Comparison of ENCODE assay signal across 15 cellular contexts in genomic region chr4:79682161-79682560, GRCh38.
DNase-seq lines count a peak whose midpoint lies in the region; ATAC-seq and TF ChIP-seq lines count a peak whose summit lies in the region.
"Had no signal": no experiment of that assay in that cellular context is flagged by ENCODE, and none has a peak within 500 bp of the region (broad histone marks: within the 10 kb centered on the region; RNA-seq: fewer than 3 reads in every experiment).

No MANE protein-coding gene starts in this region.

- no peaks in the 10 kb centered on the region for H3K27me3 Mint-ChIP-seq in WTC11 (ENCODE audit: low read depth)
- H3K27me3 Mint-ChIP-seq: CD4-positive, CD25-positive, alpha-beta regulatory T cell had no signal

- no peak for ATAC-seq in WTC11
- ATAC-seq: HepG2 had no signal

- H2AFZ ChIP-seq in fibroblast of lung (ENCODE audit: low read length): no peak overlapping the region

- H3K27ac ChIP-seq in fibroblast of lung (ENCODE audit: insufficient read depth, low read length) (no peak overlapping the region), substantia nigra (ENCODE audit: low read depth, low read length, poor library complexity, severe bottlenecking) (no peak overlapping the region)
- H3K27ac ChIP-seq: KMS-11 had no signal

- H3K4me1 ChIP-seq in fibroblast of lung (ENCODE audit: control insufficient read depth, extremely low read depth, insufficient read depth, low read length): no peaks in the 10 kb centered on the region
- H3K4me1 ChIP-seq: Caco-2 had no signal

- no peaks in the 10 kb centered on the region for H4K20me1 ChIP-seq in fibroblast of lung (ENCODE audit: control insufficient read depth, extremely low read depth, insufficient read depth, low read length)

- peak; percentile 35 for DNase-seq in H4 (ENCODE audit: low spot score)
- DNase-seq in amniotic epithelial cell (ENCODE audit: low read depth): peak; percentile 17
- DNase-seq in fibroblast of lung (ENCODE audit: low read depth in 2 of 2): peak; percentile 36 to 43
- DNase-seq in renal cortical epithelial cell (ENCODE audit: low read depth): peak; percentile 8
- no peak for DNase-seq in substantia nigra (lab: John Stamatoyannopoulos, UW)
- no peak for DNase-seq in GM20000 (ENCODE audit: low spot score)
- DNase-seq in WTC11 (ENCODE audit: low spot score): no peak
- DNase-seq: Caco-2; CD4-positive, CD25-positive, alpha-beta regulatory T cell; DMS53; NCI-H510A treated with DMSO at 0.1 percent for 48 hours; NCI-H82 had no signal

- POLR2A ChIA-PET in WTC11 (lab: Charles Lee): no interaction called here

- H3K36me3 ChIP-seq in fibroblast of lung (ENCODE audit: control insufficient read depth, insufficient read depth, low read length): no peaks in the 10 kb centered on the region

- H3K9ac ChIP-seq in fibroblast of lung (ENCODE audit: insufficient read depth, low read length): no peak overlapping the region
- H3K9ac ChIP-seq: KMS-11 had no signal

- H3K4me2 ChIP-seq in fibroblast of lung (ENCODE audit: extremely low read depth, insufficient read depth, low read length): peak overlapping the region; percentile 8
- H3K4me2 ChIP-seq: KMS-11 had no signal

- H3K27me3 ChIP-seq in fibroblast of lung (ENCODE audit: control insufficient read depth, insufficient read depth, low read length): no peaks in the 10 kb centered on the region

- no peak overlapping the region for H3K27ac Mint-ChIP-seq in WTC11
- H3K27ac Mint-ChIP-seq: B cell; CD4-positive, CD25-positive, alpha-beta regulatory T cell had no signal

- H3K4me1 Mint-ChIP-seq in WTC11: peaks cover 7% of the 10 kb centered on the region

- CTCF ChIA-PET in WTC11 (lab: Charles Lee): no interaction called here

- H3K4me3 ChIP-seq in fibroblast of lung (replicated peaks in 1 of 4; ENCODE audit: control extremely low read depth in 1 of 4, insufficient read depth in 1 of 4, low read depth in 3 of 4, low read length in 4 of 4): no peak overlapping the region

- no peaks in the 10 kb centered on the region for H3K36me3 Mint-ChIP-seq in WTC11
- H3K36me3 Mint-ChIP-seq: CD4-positive, CD25-positive, alpha-beta regulatory T cell had no signal

- no peaks in the 10 kb centered on the region for H3K79me2 ChIP-seq in fibroblast of lung (ENCODE audit: control insufficient read depth, insufficient read depth, low read length)

- H3K9me3 ChIP-seq in fibroblast of lung (ENCODE audit: control insufficient read depth, insufficient read depth, low read depth, low read length): no peaks in the 10 kb centered on the region
- H3K9me3 ChIP-seq: Caco-2 had no signal

- no peak overlapping the region for H3K4me3 Mint-ChIP-seq in WTC11
- H3K4me3 Mint-ChIP-seq: B cell; CD4-positive, CD25-positive, alpha-beta regulatory T cell had no signal

- TF ChIP-seq CTCF in fibroblast of lung (conservative IDR thresholded peaks at IDR 0.05 in 1 of 2, IDR thresholded peaks at IDR 0.05 in 1 of 2; ENCODE audit: low read depth in 1 of 2, low read length in 2 of 2) (no peak), GM20000 (IDR thresholded peaks at IDR 0.05; ENCODE audit: extremely low read depth, missing control alignments) (no peak), WTC11 (IDR thresholded peaks at IDR 0.05) (no peak)

- no peaks in the 10 kb centered on the region for H3K9me3 Mint-ChIP-seq in WTC11

TF ChIP-seq in WTC11, 78 proteins besides CTCF, POLR2A, EP300 and RAD21 (continues in another document):
- TF ChIP-seq PRDM15 (CRISPR knock-in tag; IDR thresholded peaks at IDR 0.05) (no peak), ZNF138 (CRISPR knock-in tag; conservative IDR thresholded peaks at IDR 0.05) (no peak), ZNF263 (CRISPR knock-in tag; IDR thresholded peaks at IDR 0.05; ENCODE audit: low read depth) (no peak), TP53 (CRISPR knock-in tag; IDR thresholded peaks at IDR 0.05) (no peak), AFF4 (CRISPR knock-in tag; IDR thresholded peaks at IDR 0.05; ENCODE audit: borderline replicate concordance) (no peak), GABPB1 (CRISPR knock-in tag; IDR thresholded peaks at IDR 0.05) (no peak), PREB (CRISPR knock-in tag; IDR thresholded peaks at IDR 0.05; ENCODE audit: borderline replicate concordance) (no peak), ZBTB21 (CRISPR knock-in tag; IDR thresholded peaks at IDR 0.05; ENCODE audit: borderline replicate concordance) (no peak)

Comparison
In these comparisons a context has a peak if more than half of its experiments do, and no peak if none do; other contexts are left out.
1. DNase-seq: peak in H4 (single experiment), amniotic epithelial cell (single experiment), fibroblast of lung (2 of 2) and renal cortical epithelial cell (single experiment); none in substantia nigra (0 of 49), GM20000 (single experiment) and WTC11 (single experiment).